In genomic region chr20:3174442-3175263, GRCh38 we compare ENCODE assay signal across 8 cellular contexts. TPM values are rescaled to one million over a fixed set of nuclear protein-coding genes. Genes with fewer than 3 reads are reported as not detected.
DNase-seq lines count a peak whose midpoint lies in the region; TF ChIP-seq lines count a peak whose summit lies in the region.

No MANE protein-coding gene starts in this region.

- H3K4me1 ChIP-seq in GM23248 (ENCODE audit: insufficient read depth), result peaks cover 16% of the 10 kb centered on the region
- peaks cover 0 to 9% (median 4%) of the 10 kb centered on the region in 4 donors for H3K4me1 ChIP-seq in Peyer's patch
- peaks cover 2% of the 10 kb centered on the region for H3K4me1 ChIP-seq in parathyroid adenoma

- in situ Hi-C loops in GM23248 (cut with MboI), result no loop called here

- no peak for TF ChIP-seq POLR2A in Peyer's patch (IDR thresholded peaks at IDR 0.05)

- DNase-seq in GM23248 (peak; percentile 26), Peyer's patch (no peak), epithelial cell of esophagus (ENCODE audit: low read depth) (peak; percentile 56), NCI-H1694 (lab: John Stamatoyannopoulos, UW) (no peak), COR-L47 (lab: John Stamatoyannopoulos, UW) (no peak)
- DNase-seq in NK-92 treated with Interleukin-12 subunit alpha and Interleukin-12 subunit beta, amount 100 ng/mL, for 24 hours (lab: John Stamatoyannopoulos, UW), result no peak
- no peak for DNase-seq in stimulated activated CD4-positive, alpha-beta T cell treated with anti-CD3 and anti-CD28 coated beads, Interleukin-1b, Interleukin-23, amount 100 ng/mL, for 48 hours

- H3K27me3 ChIP-seq in GM23248 (replicated peaks; ENCODE audit: insufficient read depth) (no peaks in the 10 kb centered on the region), Peyer's patch (no peaks in the 10 kb centered on the region), parathyroid adenoma (ENCODE audit: control insufficient read depth, insufficient read depth, low read length) (no peaks in the 10 kb centered on the region)

- peaks cover 13% of the 10 kb centered on the region for H3F3A ChIP-seq in GM23248 (ENCODE audit: insufficient read depth)

- H4K20me1 ChIP-seq in GM23248 (ENCODE audit: insufficient read depth), result no peaks in the 10 kb centered on the region

- peak overlapping the region; percentile 89 for H3K9ac ChIP-seq in GM23248
- peak overlapping the region; percentile 50 for H3K9ac ChIP-seq in parathyroid adenoma

- H3K36me3 ChIP-seq in GM23248 (ENCODE audit: low read depth), result no peaks in the 10 kb centered on the region
- no peaks in the 10 kb centered on the region for H3K36me3 ChIP-seq in Peyer's patch
- no peaks in the 10 kb centered on the region for H3K36me3 ChIP-seq in parathyroid adenoma (ENCODE audit: control insufficient read depth, insufficient read depth, low read length)

- no peaks in the 10 kb centered on the region for H3K9me2 ChIP-seq in GM23248 (ENCODE audit: insufficient read depth)

- H3K9me3 ChIP-seq in GM23248 (ENCODE audit: low read depth) (no peaks in the 10 kb centered on the region), Peyer's patch (no peaks in the 10 kb centered on the region), parathyroid adenoma (ENCODE audit: control insufficient read depth, low read length) (no peaks in the 10 kb centered on the region)

- H3K27ac ChIP-seq in GM23248 (peak overlapping the region; percentile 39), Peyer's patch (peak overlapping the region in 3 of 4 donors; percentile 82 to 86 (median 86)), parathyroid adenoma (peak overlapping the region; percentile 27)

- 15% methylated on average over 13 of the region's 13 CpGs for WGBS in GM23248 (ENCODE audit: low coverage in 1 of 2, low lambda C conversion rate in 2 of 2, missing lambda C conversion rate in 2 of 2), 2 experiments

- no peak for TF ChIP-seq CTCF in Peyer's patch (IDR thresholded peaks at IDR 0.05)
- TF ChIP-seq CTCF in epithelial cell of esophagus (IDR thresholded peaks at IDR 0.05; ENCODE audit: insufficient read depth, low read depth, low read length, missing control alignments), result no peak
- no peak for TF ChIP-seq CTCF in parathyroid adenoma (IDR thresholded peaks at IDR 0.05)

- H3K79me2 ChIP-seq in GM23248 (ENCODE audit: insufficient read depth), result no peaks in the 10 kb centered on the region
- no peaks in the 10 kb centered on the region for H3K79me2 ChIP-seq in parathyroid adenoma

- H3K4me3 ChIP-seq in GM23248 (peak overlapping the region; percentile 90), Peyer's patch (peak overlapping the region; percentile 84 to 95 (median 86)), epithelial cell of esophagus (ENCODE audit: low read length) (peak overlapping the region; percentile 86), parathyroid adenoma (ENCODE audit: low read depth, low read length) (peak overlapping the region; percentile 95)

- H3K4me2 ChIP-seq in GM23248 (ENCODE audit: unreplicated experiment) (peak overlapping the region; percentile 95), parathyroid adenoma (ENCODE audit: low read length) (peak overlapping the region; percentile 88)

- peak overlapping the region; percentile 92 for H2AFZ ChIP-seq in GM23248
- H2AFZ ChIP-seq in parathyroid adenoma, result peak overlapping the region; percentile 99

RNA-seq across cellular contexts. Expression of gene LZTS3, which starts 1.3 kb away (rescaled TPM):
- total RNA-seq in GM23248 (2014; rRNA removed; shearing (Covaris generic)), result 9.0 and 12.1 TPM in 2 replicates
- 3.3 and 3.9 TPM in 2 replicates for polyA plus RNA-seq in GM23248 (2016; fragmentation: Nextera tagmentation; extraction: Ambion mirVana)
- 10 to 100 TPM; 24.3 to 38.4 (median 33.8) TPM for total RNA-seq in Peyer's patch

RNA-seq across cellular contexts. Expression of gene FASTKD5, which starts 15.0 kb away (rescaled TPM):
- 12.5 and 15.7 TPM in 2 replicates for total RNA-seq in GM23248 (2014; rRNA removed; shearing (Covaris generic))
- 11.2 and 11.3 TPM in 2 replicates for polyA plus RNA-seq in GM23248 (2016; fragmentation: Nextera tagmentation; extraction: Ambion mirVana)
- 10 to 100 TPM; 19.0 to 24.3 (median 24.2) TPM for total RNA-seq in Peyer's patch

RNA-seq across cellular contexts. Expression of gene UBOX5, which starts 15.0 kb away (rescaled TPM):
- 3.8 and 6.4 TPM in 2 replicates for total RNA-seq in GM23248 (2014; rRNA removed; shearing (Covaris generic))
- polyA plus RNA-seq in GM23248 (2016; fragmentation: Nextera tagmentation; extraction: Ambion mirVana), result 5.3 and 5.8 TPM in 2 replicates
- total RNA-seq in Peyer's patch, result 10 to 100 TPM in 1 of 4 donors, 1 to 10 TPM in 3; 5.0 to 17.7 (median 7.1) TPM

RNA-seq across cellular contexts. Expression of gene DDRGK1, which starts 29.8 kb away (rescaled TPM):
- 50.8 and 63.0 TPM in 2 replicates for total RNA-seq in GM23248 (2014; rRNA removed; shearing (Covaris generic))
- polyA plus RNA-seq in GM23248 (2016; fragmentation: Nextera tagmentation; extraction: Ambion mirVana), result 55.9 and 56.7 TPM in 2 replicates
- 100 to 1,000 TPM in 2 of 4 donors, 10 to 100 TPM in 2; 72.9 to 111 (median 92.5) TPM for total RNA-seq in Peyer's patch

RNA-seq across cellular contexts. Expression of gene ITPA, which starts 34.6 kb away (rescaled TPM):
- 43.6 and 47.2 TPM in 2 replicates for total RNA-seq in GM23248 (2014; rRNA removed; shearing (Covaris generic))
- 63.8 and 72.4 TPM in 2 replicates for polyA plus RNA-seq in GM23248 (2016; fragmentation: Nextera tagmentation; extraction: Ambion mirVana)
- total RNA-seq in Peyer's patch, result 10 to 100 TPM; 35.7 to 76.7 (median 51.8) TPM

Comparison
In these comparisons a context has a peak if more than half of its experiments do, and no peak if none do; other contexts are left out.
1. DNase-seq: peak in GM23248 (single experiment) and epithelial cell of esophagus (single experiment); none in Peyer's patch (0 of 3), NK-92 treated with Interleukin-12 subunit alpha and Interleukin-12 subunit beta, amount 100 ng/mL, for 24 hours (single experiment), NCI-H1694 (single experiment), stimulated activated CD4-positive, alpha-beta T cell treated with anti-CD3 and anti-CD28 coated beads, Interleukin-1b, Interleukin-23, amount 100 ng/mL, for 48 hours (single experiment) and COR-L47 (single experiment).
2. H3K27ac ChIP-seq: peak in every context shown above with its lines; median percentile 86 in Peyer's patch; 39 in GM23248; 27 in parathyroid adenoma.
3. Peak in every context shown above with its lines, with median percentiles within 50 percentile points of each other: H3K4me3 ChIP-seq.